ENCODE assay signal across 20 cellular contexts in the genomic region with DNA sequence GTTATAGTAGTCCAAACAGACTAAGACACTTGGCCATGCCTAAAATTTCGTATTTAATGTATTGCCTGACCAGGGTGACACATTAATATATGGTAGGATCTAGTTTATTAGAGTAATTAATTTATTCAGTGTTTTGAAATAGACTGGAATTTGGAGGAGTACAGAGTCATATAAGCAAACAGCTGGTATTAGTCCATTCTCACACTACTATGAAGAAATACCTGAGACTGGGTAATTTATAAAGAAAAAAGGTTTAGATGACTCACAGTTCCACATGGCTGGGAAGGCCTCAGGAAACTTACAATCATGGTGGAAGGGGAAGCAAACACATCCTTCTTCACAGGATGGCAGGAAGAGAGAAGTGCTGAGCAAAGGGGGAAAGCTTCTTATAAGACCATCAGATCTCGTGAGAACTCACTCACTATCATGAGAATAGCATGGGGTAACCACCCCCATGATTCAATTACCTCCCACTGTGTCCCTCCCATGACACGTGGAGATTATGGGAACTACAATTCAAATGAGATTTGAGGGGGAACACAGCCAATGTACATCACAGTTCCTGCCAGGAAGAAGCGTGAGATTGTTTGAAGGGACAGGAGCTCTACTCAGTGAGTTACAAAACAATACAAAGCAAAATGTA. TPM values are rescaled to one million over a fixed set of nuclear protein-coding genes. Genes with fewer than 3 reads are reported as not detected.
DNase-seq lines count a peak whose midpoint lies in the region; ATAC-seq and TF ChIP-seq lines count a peak whose summit lies in the region.
"Had no signal": no experiment of that assay in that cellular context is flagged by ENCODE, and none has a peak within 500 bp of the region (broad histone marks: within the 10 kb centered on the region; RNA-seq: fewer than 3 reads in every experiment).

No MANE protein-coding gene starts in this region.

- no peaks in the 10 kb centered on the region for H3K9me3 Mint-ChIP-seq in HFFc6
- H3K9me3 Mint-ChIP-seq: CD4-positive, alpha-beta memory T cell had no signal

- H3K4me3 ChIP-seq in A673 (ENCODE audit: low read depth, low read length, poor library complexity, severe bottlenecking), result no peak overlapping the region
- H3K4me3 ChIP-seq: PC-9 had no signal

- H3K9me3 ChIP-seq in A673 (ENCODE audit: low read depth, low read length, poor library complexity, severe bottlenecking), result no peaks in the 10 kb centered on the region
- H3K9me3 ChIP-seq: BE2C had no signal

- ATAC-seq in foreskin keratinocyte (peak; percentile 46), GM18873 (IDR thresholded peaks at IDR 0.05; ENCODE audit: low FRiP score, unreplicated experiment) (no peak), HG02610 (IDR thresholded peaks at IDR 0.05; ENCODE audit: unreplicated experiment) (no peak)

- in situ Hi-C loops in GM13977 (cut with MboI; ENCODE audit: low pct_unique_long_range_greater_than_20kb, low sequenced_read_pairs, unreplicated experiment), result no loop called here

- intact Hi-C loops in A673 (cut with micrococcal nuclease; ENCODE audit: unreplicated experiment), result no loop called here

- H3K36me3 ChIP-seq in A673 (ENCODE audit: insufficient read depth, low read length, poor library complexity, severe bottlenecking), result no peaks in the 10 kb centered on the region
- H3K36me3 ChIP-seq: BE2C had no signal

- H3K27me3 Mint-ChIP-seq in HFFc6 (ENCODE audit: insufficient read depth), result no peaks in the 10 kb centered on the region
- H3K27me3 Mint-ChIP-seq: CD4-positive, alpha-beta memory T cell had no signal

- no peaks in the 10 kb centered on the region for H3K4me1 Mint-ChIP-seq in HFFc6 (ENCODE audit: low read depth)

- H3K27ac ChIP-seq in A673 (ENCODE audit: low read depth, low read length, poor library complexity, severe bottlenecking), result no peak overlapping the region
- H3K27ac ChIP-seq in foreskin keratinocyte, result no peak overlapping the region
- H3K27ac ChIP-seq: KMS-11, PC-9, RWPE1 had no signal

- BruUV-seq in A673 (replicated peaks; lab: Mats Ljungman, UMichigan), result no TSS peak

- TF ChIP-seq CTCF in A673 (conservative IDR thresholded peaks at IDR 0.05; ENCODE audit: low read depth, low read length) (no peak), HFFc6 (IDR thresholded peaks at IDR 0.05) (no peak), foreskin keratinocyte (conservative IDR thresholded peaks at IDR 0.05) (no peak), GM13977 (IDR thresholded peaks at IDR 0.05; ENCODE audit: extremely low read depth, insufficient read depth, missing control alignments) (no peak)

- H3K4me1 ChIP-seq in A673 (ENCODE audit: insufficient read depth, low read length, poor library complexity, severe bottlenecking) (no peaks in the 10 kb centered on the region), foreskin keratinocyte (no peaks in the 10 kb centered on the region)
- H3K4me1 ChIP-seq: BE2C had no signal

- H3K4me3 Mint-ChIP-seq in HFFc6, result no peak overlapping the region
- H3K4me3 Mint-ChIP-seq: CD4-positive, alpha-beta memory T cell had no signal

- H3K27me3 ChIP-seq in A673 (replicated peaks; ENCODE audit: insufficient read depth, low read depth, low read length, poor library complexity), result no peaks in the 10 kb centered on the region
- H3K27me3 ChIP-seq in foreskin keratinocyte, result no peaks in the 10 kb centered on the region
- H3K27me3 ChIP-seq: BE2C had no signal

- peak; percentile 55 for DNase-seq in A673 (ENCODE audit: low spot score)
- DNase-seq in HFFc6, result no peak
- peak; percentile 77 for DNase-seq in amniotic epithelial cell (ENCODE audit: low read depth)
- DNase-seq in foreskin keratinocyte, result no peak
- DNase-seq in GM13977 (ENCODE audit: low spot score), result no peak
- DNase-seq in activated gamma-delta T cell (lab: John Stamatoyannopoulos, UW), result no peak
- DNase-seq: BE2C; CD4-positive, alpha-beta memory T cell; DMS153; GF-D8; GOT3; NCI-H1092 treated with DMSO at 0.1 percent for 48 hours; NCI-H2081 treated with DMSO at 0.1 percent for 48 hours; NCI-H748 treated with DMSO at 0.1 percent for 48 hours; PC-9; SIG-M5 had no signal

- peaks cover 31% of the 10 kb centered on the region for H3K36me3 Mint-ChIP-seq in HFFc6 (ENCODE audit: low read depth)

- 0 out of 2 replicates have a peak overlapping the region, but pooled peaks have one; percentile 0 for H3K27ac Mint-ChIP-seq in HFFc6

- POLR2A ChIA-PET in A673 (lab: Charles Lee; ENCODE audit: low non-redundant PET), result no interaction called here

- CTCF ChIA-PET in A673 (lab: Charles Lee), result no interaction called here

RNA-seq across cellular contexts. Expression of a gene that starts 13.4 kb away (rescaled TPM):
- 11.0 and 11.3 TPM in 2 replicates for total RNA-seq in A673 (2021)
- total RNA-seq in HFFc6 (2021; fragmentation: NEBNext Ultra II Directional; extraction: Animal tissue kit (Norgen Biotek cat#: 25700)), result 10 to 100 TPM; 11.9 to 16.5 (median 13.1) TPM
- total RNA-seq in foreskin keratinocyte, result 6.0 and 6.3 TPM in 2 replicates
- polyA plus RNA-seq in foreskin keratinocyte, result 3.2 and 3.4 TPM in 2 replicates

RNA-seq across cellular contexts. Expression of a gene that starts 50.0 kb away (rescaled TPM):
- 71.7 and 77.5 TPM in 2 replicates for total RNA-seq in A673 (2021)
- 10 to 100 TPM; 22.4 to 26.6 (median 24.7) TPM for total RNA-seq in HFFc6 (2021; fragmentation: NEBNext Ultra II Directional; extraction: Animal tissue kit (Norgen Biotek cat#: 25700))
- total RNA-seq in foreskin keratinocyte, result 22.5 and 25.5 TPM in 2 replicates
- 6.7 and 8.2 TPM in 2 replicates for polyA plus RNA-seq in foreskin keratinocyte

Comparison
In these comparisons a context has a peak if more than half of its experiments do, and no peak if none do; other contexts are left out.
1. DNase-seq: peak in A673 (single experiment) and amniotic epithelial cell (single experiment); none in HFFc6 (single experiment), foreskin keratinocyte (0 of 2), GM13977 (single experiment) and activated gamma-delta T cell (single experiment).